ENCODE assay signal across 27 cellular contexts in the genomic region with DNA sequence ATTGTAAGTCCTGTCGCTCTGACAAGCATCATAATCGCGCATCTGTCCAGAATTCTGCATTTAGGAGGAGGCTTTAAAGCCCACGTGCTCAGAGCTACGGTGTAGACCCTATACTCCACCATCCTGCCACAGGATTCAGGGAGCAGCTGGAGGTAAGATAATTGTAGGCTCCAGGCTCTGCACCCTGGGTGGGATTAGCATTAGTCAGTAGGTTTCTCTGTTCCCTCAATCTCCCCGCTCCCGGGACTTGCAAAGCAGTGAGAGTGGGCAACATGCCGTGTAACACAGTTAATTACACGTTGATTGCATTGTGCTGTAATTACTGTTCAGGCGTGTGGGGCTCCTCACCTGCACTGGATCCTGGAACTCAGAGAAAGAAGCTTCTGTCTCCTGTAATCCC.
DNase-seq lines count a peak whose midpoint lies in the region; ATAC-seq and TF ChIP-seq lines count a peak whose summit lies in the region.
"Had no signal": no experiment of that assay in that cellular context is flagged by ENCODE, and none has a peak within 500 bp of the region (broad histone marks: within the 10 kb centered on the region; RNA-seq: fewer than 3 reads in every experiment).

No MANE protein-coding gene starts in this region.

- no peaks in the 10 kb centered on the region for H3K9me3 ChIP-seq in CD8-positive, alpha-beta memory T cell (ENCODE audit: low read length)
- H3K9me3 ChIP-seq in HUES6 (ENCODE audit: control insufficient read depth, insufficient read depth, low read depth, low read length) (peaks cover 8% of the 10 kb centered on the region), Caco-2 (no peaks in the 10 kb centered on the region)
- H3K9me3 ChIP-seq: BE2C, right atrium auricular region, upper lobe of right lung had no signal

- H3K27me3 ChIP-seq in CD8-positive, alpha-beta memory T cell (ENCODE audit: insufficient read depth, low read length, poor library complexity, severe bottlenecking), result no peaks in the 10 kb centered on the region
- no peaks in the 10 kb centered on the region for H3K27me3 ChIP-seq in HUES6 (ENCODE audit: control insufficient read depth, insufficient read depth, low read length)
- no peaks in the 10 kb centered on the region for H3K27me3 ChIP-seq in Caco-2 (replicated peaks; ENCODE audit: control insufficient read depth, insufficient read depth, low read length)
- H3K27me3 ChIP-seq in foreskin keratinocyte, result peaks cover 6% of the 10 kb centered on the region
- H3K27me3 ChIP-seq: BE2C, esophagus muscularis mucosa, right atrium auricular region, spleen, upper lobe of right lung had no signal

- no peaks in the 10 kb centered on the region for H3K36me3 Mint-ChIP-seq in CD8-positive, alpha-beta memory T cell
- H3K36me3 Mint-ChIP-seq in dendritic cell treated with granulocyte-macrophage colony-stimulating factor and Interleukin-4, amounts not matched to agents 40 ng/mL and 50 ng/mL, for 4 days (ENCODE audit: low read depth), result no peaks in the 10 kb centered on the region
- no peaks in the 10 kb centered on the region for H3K36me3 Mint-ChIP-seq in Caco-2 (ENCODE audit: insufficient read depth, unreplicated experiment)

- H3K4me1 Mint-ChIP-seq in CD8-positive, alpha-beta memory T cell, result no peaks in the 10 kb centered on the region
- peaks cover 40% of the 10 kb centered on the region for H3K4me1 Mint-ChIP-seq in dendritic cell treated with granulocyte-macrophage colony-stimulating factor and Interleukin-4, amounts not matched to agents 40 ng/mL and 50 ng/mL, for 4 days (ENCODE audit: low read depth)
- H3K4me1 Mint-ChIP-seq in Caco-2 (ENCODE audit: low read depth, unreplicated experiment), result no peaks in the 10 kb centered on the region
- H3K4me1 Mint-ChIP-seq: activated CD4-positive, alpha-beta T cell treated with anti-CD3 and anti-CD28 coated beads, Interleukin-2, amount 10 ng/mL, durations not matched to agents 7 days and 5 days had no signal

- TF ChIP-seq CTCF in Caco-2 (IDR thresholded peaks at IDR 0.05; ENCODE audit: insufficient read depth in 1 of 2, low read depth in 1 of 2, low read length in 1 of 2, severe bottlenecking in 1 of 2, unreplicated experiment in 1 of 2), result no peak
- TF ChIP-seq CTCF in foreskin keratinocyte (conservative IDR thresholded peaks at IDR 0.05), result no peak

- peaks cover 2 to 3% of the 10 kb centered on the region in 2 donors for H3K27me3 Mint-ChIP-seq in CD8-positive, alpha-beta memory T cell
- H3K27me3 Mint-ChIP-seq in dendritic cell treated with granulocyte-macrophage colony-stimulating factor and Interleukin-4, amounts not matched to agents 40 ng/mL and 50 ng/mL, for 4 days, result peaks cover 1% of the 10 kb centered on the region
- H3K27me3 Mint-ChIP-seq in Caco-2 (ENCODE audit: insufficient read depth, unreplicated experiment), result no peaks in the 10 kb centered on the region

- H3K27ac Mint-ChIP-seq in CD8-positive, alpha-beta memory T cell, result no peak overlapping the region
- peak overlapping the region; percentile 18 for H3K27ac Mint-ChIP-seq in dendritic cell treated with granulocyte-macrophage colony-stimulating factor and Interleukin-4, amounts not matched to agents 40 ng/mL and 50 ng/mL, for 4 days
- no peak overlapping the region for H3K27ac Mint-ChIP-seq in Caco-2 (ENCODE audit: unreplicated experiment)
- H3K27ac Mint-ChIP-seq: activated CD4-positive, alpha-beta T cell treated with anti-CD3 and anti-CD28 coated beads, Interleukin-2, amount 10 ng/mL, durations not matched to agents 7 days and 5 days; HFFc6 had no signal

- intact Hi-C loops in dendritic cell treated with granulocyte-macrophage colony-stimulating factor and Interleukin-4, amounts not matched to agents 40 ng/mL and 50 ng/mL, for 4 days (cut with micrococcal nuclease), result no loop called here
- intact Hi-C loops in Caco-2 (cut with micrococcal nuclease; ENCODE audit: unreplicated experiment), result no loop called here

- no peaks in the 10 kb centered on the region for H3K4me1 ChIP-seq in CD8-positive, alpha-beta memory T cell (ENCODE audit: insufficient read depth, low read length)
- H3K4me1 ChIP-seq in HUES6 (ENCODE audit: control insufficient read depth, insufficient read depth, low read length) (peaks cover 14% of the 10 kb centered on the region), Caco-2 (no peaks in the 10 kb centered on the region), foreskin keratinocyte (no peaks in the 10 kb centered on the region)
- H3K4me1 ChIP-seq: BE2C had no signal

- no peak for ATAC-seq in HG02884 (IDR thresholded peaks at IDR 0.05; ENCODE audit: unreplicated experiment)
- no peak for ATAC-seq in foreskin keratinocyte
- ATAC-seq: activated T-cell treated with anti-CD3 and anti-CD28 coated beads, Interleukin-2, amount 50 U/mL, for 4 hours; PC-3 had no signal

- peak overlapping the region; percentile 42 for H3K9ac ChIP-seq in HUES6 (ENCODE audit: low read length)

- CTCF ChIA-PET in CD8-positive, alpha-beta memory T cell (lab: Charles Lee), result no interaction called here
- CTCF ChIA-PET in Caco-2 (lab: Charles Lee), result no interaction called here

- peaks cover 0 to 2% (median 0%) of the 10 kb centered on the region in 5 donors for H3K9me3 Mint-ChIP-seq in CD8-positive, alpha-beta memory T cell
- H3K9me3 Mint-ChIP-seq in dendritic cell treated with granulocyte-macrophage colony-stimulating factor and Interleukin-4, amounts not matched to agents 40 ng/mL and 50 ng/mL, for 4 days, result peaks cover 10% of the 10 kb centered on the region
- peaks cover 8% of the 10 kb centered on the region for H3K9me3 Mint-ChIP-seq in Caco-2 (ENCODE audit: unreplicated experiment)
- H3K9me3 Mint-ChIP-seq: activated T-cell treated with anti-CD3 and anti-CD28 coated beads, Interleukin-2, amount 50 U/mL, for 4 hours had no signal

- H3K27ac ChIP-seq in CD8-positive, alpha-beta memory T cell (ENCODE audit: low read depth, low read length), result peak overlapping the region; percentile 20
- no peak overlapping the region for H3K27ac ChIP-seq in HUES6 (ENCODE audit: low read depth, low read length)
- H3K27ac ChIP-seq in foreskin keratinocyte, result no peak overlapping the region
- H3K27ac ChIP-seq: esophagus muscularis mucosa, right atrium auricular region, spleen, upper lobe of right lung had no signal

- no TSS peak for BruUV-seq in Caco-2 (replicated peaks; lab: Mats Ljungman, UMichigan)

- no peaks in the 10 kb centered on the region for H3K36me3 ChIP-seq in CD8-positive, alpha-beta memory T cell (ENCODE audit: insufficient read depth, low read length)
- no peaks in the 10 kb centered on the region for H3K36me3 ChIP-seq in HUES6 (ENCODE audit: control insufficient read depth, insufficient read depth, low read length)
- no peaks in the 10 kb centered on the region for H3K36me3 ChIP-seq in Caco-2 (ENCODE audit: control insufficient read depth, insufficient read depth, low read length)
- H3K36me3 ChIP-seq: BE2C, esophagus muscularis mucosa, right atrium auricular region, spleen, upper lobe of right lung had no signal

- no peak overlapping the region for H3K4me3 Mint-ChIP-seq in CD8-positive, alpha-beta memory T cell
- H3K4me3 Mint-ChIP-seq in dendritic cell treated with granulocyte-macrophage colony-stimulating factor and Interleukin-4, amounts not matched to agents 40 ng/mL and 50 ng/mL, for 4 days, result no peak overlapping the region
- no peak overlapping the region for H3K4me3 Mint-ChIP-seq in Caco-2 (ENCODE audit: unreplicated experiment)
- H3K4me3 Mint-ChIP-seq: activated CD4-positive, alpha-beta T cell treated with anti-CD3 and anti-CD28 coated beads, Interleukin-2, amount 10 ng/mL, durations not matched to agents 7 days and 5 days; activated T-cell treated with anti-CD3 and anti-CD28 coated beads, Interleukin-2, amount 50 U/mL, for 4 hours; HFFc6 had no signal

- no peak for DNase-seq in CD8-positive, alpha-beta memory T cell
- DNase-seq in NCI-H524 (lab: John Stamatoyannopoulos, UW) (peak; percentile 84 to 92), Caco-2 (no peak), superior temporal gyrus (ENCODE audit: extremely low spot score) (no peak), foreskin keratinocyte (no peak)
- DNase-seq: activated CD4-positive, alpha-beta T cell treated with anti-CD3 and anti-CD28 coated beads, Interleukin-2, amount 10 ng/mL, durations not matched to agents 7 days and 5 days; activated T-cell treated with anti-CD3 and anti-CD28 coated beads, Interleukin-2, amount 50 U/mL, for 4 hours; BE2C; central memory CD4-positive, alpha-beta T cell; dermis blood vessel endothelial cell; DND-41; GM23248; HFFc6; NCI-H1694 treated with DMSO at 0.1 percent for 48 hours; NCI-H226; PC-3; spleen; stimulated activated CD4-positive, alpha-beta T cell treated with anti-CD3 and anti-CD28 coated beads, Interleukin-2, amount 100 ng/mL, for 48 hours; substantia nigra; SW 1271; T-helper 9 cell had no signal

- H3K4me3 ChIP-seq in CD8-positive, alpha-beta memory T cell (ENCODE audit: low read length), result no peak overlapping the region
- no peak overlapping the region for H3K4me3 ChIP-seq in HUES6 (ENCODE audit: low read depth, low read length)
- H3K4me3 ChIP-seq in Caco-2 (ENCODE audit: low read depth, low read length), result no peak overlapping the region
- H3K4me3 ChIP-seq: esophagus muscularis mucosa, GM23248, right atrium auricular region, spleen, upper lobe of right lung had no signal

- POLR2A ChIA-PET in CD8-positive, alpha-beta memory T cell (lab: Charles Lee), result no interaction called here
- POLR2A ChIA-PET in Caco-2 (lab: Charles Lee), result no interaction called here

Comparison
In these comparisons a context has a peak if more than half of its experiments do, and no peak if none do; other contexts are left out.
1. DNase-seq: peak in NCI-H524 (2 of 2); none in CD8-positive, alpha-beta memory T cell (0 of 5), Caco-2 (0 of 2), superior temporal gyrus (single experiment) and foreskin keratinocyte (0 of 2).